ENCODE assay signal across 18 cellular contexts in genomic region chr1:86733340-86733739, GRCh38.
"Had no signal": no experiment of that assay in that cellular context is flagged by ENCODE, and none has a peak within 500 bp of the region (broad histone marks: within the 10 kb centered on the region; RNA-seq: fewer than 3 reads in every experiment).

No MANE protein-coding gene starts in this region.

- H3K27me3 ChIP-seq: adrenal gland, body of pancreas, tibial artery, uterus had no signal

- H3K27ac ChIP-seq: adrenal gland, body of pancreas, tibial artery, uterus had no signal

- H3K4me1 ChIP-seq: adrenal gland, body of pancreas, uterus had no signal

- FAIRE-seq: TTC549 had no signal

- ATAC-seq: activated CD8-positive, alpha-beta memory T cell treated with anti-CD3 and anti-CD28 coated beads, Interleukin-2, amount 10 ng/mL, durations not matched to agents 7 days and 5 days; activated T-cell treated with anti-CD3 and anti-CD28 coated beads, Interleukin-2, amount 50 U/mL, for 4 hours; body of pancreas; effector memory CD8-positive, alpha-beta T cell; left cardiac atrium; mucosa of descending colon; naive thymus-derived CD8-positive, alpha-beta T cell; T-helper 17 cell had no signal

- H3K36me3 ChIP-seq: uterus had no signal

- DNase-seq: activated CD4-positive, alpha-beta T cell treated with anti-CD3 and anti-CD28 coated beads, Interleukin-2, amount 50 U/mL, for 1 hour; activated CD4-positive, CD25-positive, alpha-beta regulatory T cell; activated CD8-positive, alpha-beta memory T cell treated with anti-CD3 and anti-CD28 coated beads, Interleukin-2, amount 10 ng/mL, durations not matched to agents 7 days and 5 days; activated gamma-delta T cell treated with Interleukin-2 at 50 U/mL for 16 hours; activated T-cell treated with anti-CD3 and anti-CD28 coated beads, Interleukin-2, amount 50 U/mL, for 4 hours; adrenal gland; body of pancreas; cerebellar nuclear complex; effector memory CD8-positive, alpha-beta T cell; erythroblast; left cardiac atrium; mucosa of descending colon; naive thymus-derived CD8-positive, alpha-beta T cell; stimulated activated CD4-positive, alpha-beta T cell treated with anti-CD3 and anti-CD28 coated beads, Interleukin-4, amount 100 ng/mL, for 24 hours; T-helper 17 cell; tibial artery; uterus had no signal

- H3K4me3 ChIP-seq: adrenal gland, body of pancreas, mucosa of descending colon, tibial artery, uterus had no signal

- H3K9me3 ChIP-seq: adrenal gland, body of pancreas, mucosa of descending colon, tibial artery, uterus had no signal
